ENCODE assay signal across 1 cellular context in genomic region chr9:281753-282645, GRCh38.
TF ChIP-seq lines count a peak whose summit lies in the region.

No MANE protein-coding gene starts in this region.

TF ChIP-seq in HEK293, 187 proteins besides CTCF, POLR2A, EP300 and RAD21 (continued from another document and continues in another):
- TF ChIP-seq, protein P1, sequence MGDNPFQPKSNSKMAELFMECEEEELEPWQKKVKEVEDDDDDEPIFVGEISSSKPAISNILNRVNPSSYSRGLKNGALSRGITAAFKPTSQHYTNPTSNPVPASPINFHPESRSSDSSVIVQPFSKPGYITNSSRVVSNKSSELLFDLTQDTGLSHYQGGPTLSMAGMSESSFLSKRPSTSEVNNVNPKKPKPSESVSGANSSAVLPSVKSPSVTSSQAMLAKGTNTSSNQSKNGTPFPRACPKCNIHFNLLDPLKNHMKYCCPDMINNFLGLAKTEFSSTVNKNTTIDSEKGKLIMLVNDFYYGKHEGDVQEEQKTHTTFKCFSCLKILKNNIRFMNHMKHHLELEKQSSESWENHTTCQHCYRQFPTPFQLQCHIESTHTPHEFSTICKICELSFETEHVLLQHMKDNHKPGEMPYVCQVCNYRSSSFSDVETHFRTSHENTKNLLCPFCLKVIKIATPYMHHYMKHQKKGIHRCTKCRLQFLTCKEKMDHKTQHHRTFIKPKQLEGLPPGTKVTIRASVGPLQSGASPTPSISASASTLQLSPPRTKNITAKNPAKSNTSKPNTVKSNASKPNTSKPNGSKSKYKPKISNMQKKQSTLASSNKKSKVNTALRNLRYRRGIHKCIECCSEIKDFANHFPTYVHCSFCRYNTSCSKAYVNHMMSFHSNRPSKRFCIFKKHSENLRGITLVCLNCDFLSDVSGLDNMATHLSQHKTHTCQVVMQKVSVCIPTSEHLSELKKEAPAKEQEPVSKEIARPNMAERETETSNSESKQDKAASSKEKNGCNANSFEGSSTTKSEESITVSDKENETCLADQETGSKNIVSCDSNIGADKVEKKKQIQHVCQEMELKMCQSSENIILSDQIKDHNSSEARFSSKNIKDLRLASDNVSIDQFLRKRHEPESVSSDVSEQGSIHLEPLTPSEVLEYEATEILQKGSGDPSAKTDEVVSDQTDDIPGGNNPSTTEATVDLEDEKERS (tag by site-specific recombination; IDR thresholded peaks at IDR 0.05): no peak
- TF ChIP-seq, protein P2, sequence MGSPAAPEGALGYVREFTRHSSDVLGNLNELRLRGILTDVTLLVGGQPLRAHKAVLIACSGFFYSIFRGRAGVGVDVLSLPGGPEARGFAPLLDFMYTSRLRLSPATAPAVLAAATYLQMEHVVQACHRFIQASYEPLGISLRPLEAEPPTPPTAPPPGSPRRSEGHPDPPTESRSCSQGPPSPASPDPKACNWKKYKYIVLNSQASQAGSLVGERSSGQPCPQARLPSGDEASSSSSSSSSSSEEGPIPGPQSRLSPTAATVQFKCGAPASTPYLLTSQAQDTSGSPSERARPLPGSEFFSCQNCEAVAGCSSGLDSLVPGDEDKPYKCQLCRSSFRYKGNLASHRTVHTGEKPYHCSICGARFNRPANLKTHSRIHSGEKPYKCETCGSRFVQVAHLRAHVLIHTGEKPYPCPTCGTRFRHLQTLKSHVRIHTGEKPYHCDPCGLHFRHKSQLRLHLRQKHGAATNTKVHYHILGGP (tag by site-specific recombination; IDR thresholded peaks at IDR 0.05): peak; percentile 94
- no peak for TF ChIP-seq PRDM1 (tag by site-specific recombination; IDR thresholded peaks at IDR 0.05)
- TF ChIP-seq ZNF785 (tag by site-specific recombination; IDR thresholded peaks at IDR 0.05): no peak
- no peak for TF ChIP-seq MYNN (tag by site-specific recombination; IDR thresholded peaks at IDR 0.05; ENCODE audit: borderline replicate concordance)
- TF ChIP-seq ZNF10 (tag by site-specific recombination; IDR thresholded peaks at IDR 0.05): no peak
- TF ChIP-seq ZNF707 (tag by site-specific recombination; IDR thresholded peaks at IDR 0.05): no peak
- TF ChIP-seq, protein P3, sequence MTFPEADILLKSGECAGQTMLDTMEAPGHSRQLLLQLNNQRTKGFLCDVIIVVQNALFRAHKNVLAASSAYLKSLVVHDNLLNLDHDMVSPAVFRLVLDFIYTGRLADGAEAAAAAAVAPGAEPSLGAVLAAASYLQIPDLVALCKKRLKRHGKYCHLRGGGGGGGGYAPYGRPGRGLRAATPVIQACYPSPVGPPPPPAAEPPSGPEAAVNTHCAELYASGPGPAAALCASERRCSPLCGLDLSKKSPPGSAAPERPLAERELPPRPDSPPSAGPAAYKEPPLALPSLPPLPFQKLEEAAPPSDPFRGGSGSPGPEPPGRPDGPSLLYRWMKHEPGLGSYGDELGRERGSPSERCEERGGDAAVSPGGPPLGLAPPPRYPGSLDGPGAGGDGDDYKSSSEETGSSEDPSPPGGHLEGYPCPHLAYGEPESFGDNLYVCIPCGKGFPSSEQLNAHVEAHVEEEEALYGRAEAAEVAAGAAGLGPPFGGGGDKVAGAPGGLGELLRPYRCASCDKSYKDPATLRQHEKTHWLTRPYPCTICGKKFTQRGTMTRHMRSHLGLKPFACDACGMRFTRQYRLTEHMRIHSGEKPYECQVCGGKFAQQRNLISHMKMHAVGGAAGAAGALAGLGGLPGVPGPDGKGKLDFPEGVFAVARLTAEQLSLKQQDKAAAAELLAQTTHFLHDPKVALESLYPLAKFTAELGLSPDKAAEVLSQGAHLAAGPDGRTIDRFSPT (tag by site-specific recombination; IDR thresholded peaks at IDR 0.05): no peak
- no peak for TF ChIP-seq ZNF132 (tag by site-specific recombination; IDR thresholded peaks at IDR 0.05; ENCODE audit: borderline replicate concordance)
- peak; percentile 95 for TF ChIP-seq ZNF398 (tag by site-specific recombination; IDR thresholded peaks at IDR 0.05)
- TF ChIP-seq ZNF394 (tag by site-specific recombination; IDR thresholded peaks at IDR 0.05; ENCODE audit: borderline replicate concordance): no peak
- no peak for TF ChIP-seq BCL11A (tag by site-specific recombination; IDR thresholded peaks at IDR 0.05; ENCODE audit: low read depth)
- TF ChIP-seq ZBTB7A (tag by site-specific recombination; IDR thresholded peaks at IDR 0.05; ENCODE audit: low read depth): no peak
- TF ChIP-seq ZNF221 (tag by site-specific recombination; IDR thresholded peaks at IDR 0.05; ENCODE audit: borderline replicate concordance): no peak
- no peak for TF ChIP-seq ZNF248 (tag by site-specific recombination; IDR thresholded peaks at IDR 0.05)
- no peak for TF ChIP-seq ZNF362 (tag by site-specific recombination; IDR thresholded peaks at IDR 0.05)
- no peak for TF ChIP-seq ZNF146 (tag by site-specific recombination; IDR thresholded peaks at IDR 0.05)
- no peak for TF ChIP-seq ZNF571 (tag by site-specific recombination; IDR thresholded peaks at IDR 0.05)
- peak; percentile 92 for TF ChIP-seq ZBTB44 (tag by site-specific recombination; IDR thresholded peaks at IDR 0.05)
- TF ChIP-seq ZNF623 (tag by site-specific recombination; IDR thresholded peaks at IDR 0.05): no peak
- no peak for TF ChIP-seq RBAK (tag by site-specific recombination; IDR thresholded peaks at IDR 0.05)
- TF ChIP-seq ZFP3 (tag by site-specific recombination; IDR thresholded peaks at IDR 0.05; ENCODE audit: low read depth): no peak
- no peak for TF ChIP-seq ELK4 (IDR thresholded peaks at IDR 0.05; ENCODE audit: borderline replicate concordance, low read depth, low read length)
- TF ChIP-seq ZNF423 (tag by site-specific recombination; IDR thresholded peaks at IDR 0.05): peak; percentile 41; the same call in 1 of the 2 replicates
- TF ChIP-seq ZBTB11 (tag by site-specific recombination; conservative IDR thresholded peaks at IDR 0.05; ENCODE audit: low read depth): no peak
- no peak for TF ChIP-seq ZNF302 (tag by site-specific recombination; IDR thresholded peaks at IDR 0.05; ENCODE audit: low read depth)
- TF ChIP-seq PATZ1 (tag by site-specific recombination; IDR thresholded peaks at IDR 0.05): 0 out of 2 replicates have a peak, but pooled peaks have one; percentile 28
- TF ChIP-seq OVOL3 (tag by site-specific recombination; IDR thresholded peaks at IDR 0.05): peak; percentile 64; the same call in 1 of the 2 replicates
- no peak for TF ChIP-seq ZNF654 (tag by site-specific recombination; IDR thresholded peaks at IDR 0.05; ENCODE audit: low read depth)
- no peak for TF ChIP-seq GFI1B (tag by site-specific recombination; IDR thresholded peaks at IDR 0.05)
- TF ChIP-seq ZNF350 (tag by site-specific recombination; IDR thresholded peaks at IDR 0.05): 0 out of 2 replicates have a peak, but pooled peaks have one; percentile 36
- TF ChIP-seq, protein P4, sequence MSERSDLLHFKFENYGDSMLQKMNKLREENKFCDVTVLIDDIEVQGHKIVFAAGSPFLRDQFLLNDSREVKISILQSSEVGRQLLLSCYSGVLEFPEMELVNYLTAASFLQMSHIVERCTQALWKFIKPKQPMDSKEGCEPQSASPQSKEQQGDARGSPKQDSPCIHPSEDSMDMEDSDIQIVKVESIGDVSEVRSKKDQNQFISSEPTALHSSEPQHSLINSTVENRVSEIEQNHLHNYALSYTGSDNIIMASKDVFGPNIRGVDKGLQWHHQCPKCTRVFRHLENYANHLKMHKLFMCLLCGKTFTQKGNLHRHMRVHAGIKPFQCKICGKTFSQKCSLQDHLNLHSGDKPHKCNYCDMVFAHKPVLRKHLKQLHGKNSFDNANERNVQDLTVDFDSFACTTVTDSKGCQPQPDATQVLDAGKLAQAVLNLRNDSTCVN (tag by site-specific recombination; optimal IDR thresholded peaks at IDR 0.05): no peak
- TF ChIP-seq IKZF3 (tag by site-specific recombination; IDR thresholded peaks at IDR 0.05): 0 out of 2 replicates have a peak, but pooled peaks have one; percentile 41
